Comparison of ENCODE assay signal across 8 cellular contexts in the genomic region with DNA sequence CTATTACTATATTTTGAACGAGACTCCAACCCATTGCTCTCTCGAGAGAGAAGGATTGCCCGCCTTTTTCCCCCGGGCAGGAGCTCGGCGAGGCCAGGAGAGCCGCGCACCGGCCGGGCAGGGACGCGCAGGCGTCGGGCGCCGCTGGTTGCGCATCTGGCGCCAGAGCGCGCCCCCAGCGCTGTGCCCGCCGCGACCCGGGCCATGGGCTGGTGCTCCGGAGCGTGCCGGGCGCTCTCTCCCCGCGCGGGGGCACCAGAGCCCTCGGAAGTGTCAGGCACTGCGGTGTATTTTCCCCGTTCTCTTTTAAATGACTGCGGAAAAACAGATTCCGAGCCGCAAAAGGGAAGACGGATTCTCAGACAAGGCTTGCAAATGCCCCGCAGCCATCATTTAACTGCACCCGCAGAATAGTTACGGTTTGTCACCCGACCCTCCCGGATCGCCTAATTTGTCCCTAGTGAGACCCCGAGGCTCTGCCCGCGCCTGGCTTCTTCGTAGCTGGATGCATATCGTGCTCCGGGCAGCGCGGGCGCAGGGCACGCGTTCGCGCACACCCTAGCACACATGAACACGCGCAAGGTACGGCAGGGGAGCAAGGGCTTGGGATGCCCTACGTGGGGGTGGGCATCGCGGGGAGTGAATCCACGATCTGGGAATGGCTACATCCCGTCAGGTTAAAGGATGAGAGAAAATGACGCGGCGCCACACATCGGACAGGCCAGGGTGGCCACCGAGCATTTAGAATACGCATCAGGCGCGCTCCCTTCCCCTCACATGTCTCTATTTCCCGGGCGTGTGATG. TPM values are rescaled to one million over a fixed set of nuclear protein-coding genes. Genes with fewer than 3 reads are reported as not detected.
A peak's percentile ranks its signal among the peaks of the same experiment; 100 is the strongest.
DNase-seq lines count a peak whose midpoint lies in the region; ATAC-seq and TF ChIP-seq lines count a peak whose summit lies in the region.

No MANE protein-coding gene starts in this region.

- H3K4me1 ChIP-seq in CD4-positive, alpha-beta memory T cell (ENCODE audit: insufficient read depth, low read length) = peaks cover 22% of the 10 kb centered on the region
- H3K4me1 ChIP-seq in PC-3 (ENCODE audit: insufficient read depth, low read length) = no peaks in the 10 kb centered on the region
- peaks cover 0 to 34% (median 32%) of the 10 kb centered on the region in 4 donors for H3K4me1 ChIP-seq in sigmoid colon

- peak overlapping the region; percentile 38; the same call in 1 of the 2 replicates for H2AFZ ChIP-seq in PC-3 (ENCODE audit: low read length)

- H3K4me3 Mint-ChIP-seq in CD4-positive, alpha-beta memory T cell = peak overlapping the region; percentile 36 to 78 (median 75)

- H3F3A ChIP-seq in PC-3 (ENCODE audit: low read length, unreplicated experiment) = no peaks in the 10 kb centered on the region

- CTCF ChIA-PET in CD4-positive, alpha-beta memory T cell (lab: Charles Lee; ENCODE audit: partially characterized antibody) = no interaction called here
- CTCF ChIA-PET in PC-3 (lab: Charles Lee) = no interaction called here

- no peak overlapping the region for H3K27ac ChIP-seq in CD4-positive, alpha-beta memory T cell (ENCODE audit: low read depth, low read length)
- no peak overlapping the region for H3K27ac ChIP-seq in PC-3 (ENCODE audit: low read length)
- no peak overlapping the region for H3K27ac ChIP-seq in brain microvascular endothelial cell
- no peak overlapping the region for H3K27ac ChIP-seq in sigmoid colon

- no TSS peak for BruUV-seq in PC-3 (replicated peaks; lab: Mats Ljungman, UMichigan)

- intact Hi-C loops in CD4-positive, alpha-beta memory T cell (cut with micrococcal nuclease) = no loop called here
- intact Hi-C loops in PC-3 (cut with micrococcal nuclease) (no loop called here), sigmoid colon (cut with DNase I) (no loop called here)

- no peak for TF ChIP-seq POLR2A in sigmoid colon (IDR thresholded peaks at IDR 0.05)

- 1% methylated on average over 76 of the region's 76 CpGs for WGBS in sigmoid colon, 2 donors

- H3K9ac ChIP-seq in PC-3 (ENCODE audit: low read length) = no peak overlapping the region

- H3K9me3 Mint-ChIP-seq in CD4-positive, alpha-beta memory T cell = peaks cover 0 to 9% (median 4%) of the 10 kb centered on the region in 8 donors

- H3K4me3 ChIP-seq in CD4-positive, alpha-beta memory T cell (ENCODE audit: low read length in 2 of 2) = peak overlapping the region in 1 of 2 donors; percentile 32
- H3K4me3 ChIP-seq in PC-3 (ENCODE audit: low read length) = peak overlapping the region; percentile 43
- H3K4me3 ChIP-seq in brain microvascular endothelial cell (ENCODE audit: low read depth, low read length) = peak overlapping the region; percentile 51
- H3K4me3 ChIP-seq in iPS-18c (ENCODE audit: insufficient read depth, low read depth, low read length) = peak overlapping the region; percentile 50
- H3K4me3 ChIP-seq in sigmoid colon = peak overlapping the region; percentile 24 to 50 (median 41)

- H3K36me3 Mint-ChIP-seq in CD4-positive, alpha-beta memory T cell = no peaks in the 10 kb centered on the region

- DNase-seq in CD4-positive, alpha-beta memory T cell = peak in 2 of 5 donors; percentile 0 to 6
- DNase-seq in PC-3 = peak; percentile 33
- peak; percentile 29 for DNase-seq in brain microvascular endothelial cell
- no peak for DNase-seq in sigmoid colon
- no peak for DNase-seq in HuH-7 (ENCODE audit: low spot score)

- H3K9me2 ChIP-seq in PC-3 (replicated peaks; ENCODE audit: low read length) = no peaks in the 10 kb centered on the region

- TF ChIP-seq EP300 in sigmoid colon (IDR thresholded peaks at IDR 0.05) = no peak

- 0 out of 2 replicates have a peak, but pooled peaks have one; percentile 39 for TF ChIP-seq CTCF in PC-3 (conservative IDR thresholded peaks at IDR 0.05; ENCODE audit: low read depth, low read length)
- TF ChIP-seq CTCF in brain microvascular endothelial cell (IDR thresholded peaks at IDR 0.05; ENCODE audit: low read depth, low read length, missing control alignments) = peak; percentile 65
- peak in 1 of 4 experiments; percentile 45 for TF ChIP-seq CTCF in sigmoid colon (IDR thresholded peaks at IDR 0.05)

- H4K20me1 ChIP-seq in PC-3 (ENCODE audit: low read length) = no peaks in the 10 kb centered on the region

- POLR2A ChIA-PET in CD4-positive, alpha-beta memory T cell (lab: Charles Lee; ENCODE audit: partially characterized antibody) = no interaction called here
- POLR2A ChIA-PET in PC-3 (lab: Charles Lee; ENCODE audit: unreplicated experiment) = no interaction called here

- no peaks in the 10 kb centered on the region for H3K79me2 ChIP-seq in PC-3 (ENCODE audit: low read length)

- peak overlapping the region; percentile 49 for H3K4me2 ChIP-seq in PC-3 (ENCODE audit: low read length)

- peaks cover 6 to 28% (median 14%) of the 10 kb centered on the region in 4 donors for H3K4me1 Mint-ChIP-seq in CD4-positive, alpha-beta memory T cell

- H3K27me3 Mint-ChIP-seq in CD4-positive, alpha-beta memory T cell = peaks cover 24 to 39% of the 10 kb centered on the region in 2 donors

- in situ Hi-C loops in brain microvascular endothelial cell (cut with HindIII; ENCODE audit: low pct_ligation_motif_present, low sequenced_read_pairs) = no loop called here

- H3K36me3 ChIP-seq in CD4-positive, alpha-beta memory T cell (ENCODE audit: insufficient read depth, low read length) = no peaks in the 10 kb centered on the region
- H3K36me3 ChIP-seq in PC-3 (ENCODE audit: low read depth, low read length) (no peaks in the 10 kb centered on the region), brain microvascular endothelial cell (replicated peaks) (no peaks in the 10 kb centered on the region), sigmoid colon (no peaks in the 10 kb centered on the region)

- H3K9me3 ChIP-seq in CD4-positive, alpha-beta memory T cell (ENCODE audit: control insufficient read depth in 1 of 2, low read length in 2 of 2) = no peaks in the 10 kb centered on the region
- H3K9me3 ChIP-seq in PC-3 (ENCODE audit: low read length) = no peaks in the 10 kb centered on the region
- no peaks in the 10 kb centered on the region for H3K9me3 ChIP-seq in iPS-18c (ENCODE audit: control insufficient read depth, insufficient read depth, low read length)
- H3K9me3 ChIP-seq in sigmoid colon = peaks cover 0 to 4% (median 0%) of the 10 kb centered on the region in 4 donors

- peaks cover 4% of the 10 kb centered on the region for H3K27me3 ChIP-seq in CD4-positive, alpha-beta memory T cell (ENCODE audit: insufficient read depth, low read length)
- H3K27me3 ChIP-seq in PC-3 (ENCODE audit: low read length) (peaks cover 13% of the 10 kb centered on the region), brain microvascular endothelial cell (replicated peaks) (peaks cover 31% of the 10 kb centered on the region), sigmoid colon (peaks cover 12 to 51% (median 26%) of the 10 kb centered on the region in 3 donors)

- ATAC-seq in GM19351 (IDR thresholded peaks at IDR 0.05; ENCODE audit: unreplicated experiment) (peak; percentile 58), HG03460 (IDR thresholded peaks at IDR 0.05; ENCODE audit: unreplicated experiment) (peak; percentile 66), PC-3 (peak; percentile 50)

- H3K27ac Mint-ChIP-seq in CD4-positive, alpha-beta memory T cell = no peak overlapping the region

RNA-seq across cellular contexts. Expression of a gene that starts 1.1 kb away (rescaled TPM):
- under 1 TPM; 0.11 to 0.12 TPM for total RNA-seq in CD4-positive, alpha-beta memory T cell
- polyA plus RNA-seq in CD4-positive, alpha-beta memory T cell = under 1 TPM in 1 of 2 donors, not detected in 1; 0.18 TPM
- total RNA-seq in PC-3 (2014; rRNA removed) (not detected in 2 replicates), sigmoid colon (1 to 10 TPM; 1.4 to 3.0 (median 2.1) TPM)
- 1 to 10 TPM in 1 of 3 donors, under 1 TPM in 2; 0.46 to 2.6 (median 0.60) TPM for polyA plus RNA-seq in sigmoid colon

Comparison
In these comparisons a context has a peak if more than half of its experiments do, and no peak if none do; other contexts are left out.
1. DNase-seq: peak in PC-3 (single experiment) and brain microvascular endothelial cell (single experiment); none in sigmoid colon (single experiment) and HuH-7 (single experiment).
2. Peak in every context shown above with its lines, with median percentiles within 50 percentile points of each other: ATAC-seq.